15 cellular contexts compared by ENCODE assay signal in the genomic region with DNA sequence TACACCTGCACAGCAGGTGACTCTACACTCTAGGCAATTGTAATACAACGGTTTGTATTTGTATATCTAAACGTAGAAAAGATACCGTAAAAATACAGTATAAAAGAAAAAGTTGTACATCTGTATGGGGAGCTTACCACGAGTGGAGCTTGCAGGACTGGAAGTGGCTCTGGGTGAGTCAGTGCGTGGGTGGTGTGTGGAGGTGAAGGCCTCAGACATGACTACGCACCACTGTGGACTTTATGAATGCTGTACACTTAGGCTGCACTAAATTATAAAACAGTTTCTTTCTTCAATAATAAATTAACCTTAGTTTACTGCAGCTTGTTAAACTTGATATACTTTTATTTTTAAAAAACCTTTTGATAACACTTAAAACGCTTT.
A peak's percentile ranks its signal among the peaks of the same experiment; 100 is the strongest.
DNase-seq lines count a peak whose midpoint lies in the region; ATAC-seq and TF ChIP-seq lines count a peak whose summit lies in the region.
"Had no signal": no experiment of that assay in that cellular context is flagged by ENCODE, and none has a peak within 500 bp of the region (broad histone marks: within the 10 kb centered on the region; RNA-seq: fewer than 3 reads in every experiment).

No MANE protein-coding gene starts in this region.

- H3K9me2 ChIP-seq in GM23248 (ENCODE audit: insufficient read depth), result no peaks in the 10 kb centered on the region
- H3K9me2 ChIP-seq in hepatocyte (replicated peaks; ENCODE audit: insufficient read depth), result no peaks in the 10 kb centered on the region

- POLR2A ChIA-PET in Caco-2 (lab: Charles Lee), result no interaction called here

- H3K4me1 ChIP-seq in ACC112 (ENCODE audit: control insufficient read depth, insufficient read depth, low read length, unreplicated experiment) (peaks cover 10% of the 10 kb centered on the region), GM23248 (ENCODE audit: insufficient read depth) (peaks cover 28% of the 10 kb centered on the region), hepatocyte (ENCODE audit: insufficient read depth) (peaks cover 4% of the 10 kb centered on the region), Caco-2 (peaks cover 18% of the 10 kb centered on the region), mesendoderm (ENCODE audit: control insufficient read depth, low read depth, low read length) (no peaks in the 10 kb centered on the region)

- H3K4me2 ChIP-seq in GM23248 (ENCODE audit: unreplicated experiment) (peak overlapping the region; percentile 68), hepatocyte (no peak overlapping the region), mesendoderm (ENCODE audit: low read length) (no peak overlapping the region)

- CTCF ChIA-PET in Caco-2 (lab: Charles Lee), result no interaction called here

- peaks cover 6% of the 10 kb centered on the region for H3K4me1 Mint-ChIP-seq in Caco-2 (ENCODE audit: low read depth, unreplicated experiment)
- H3K4me1 Mint-ChIP-seq: activated CD4-positive, alpha-beta T cell treated with anti-CD3 and anti-CD28 coated beads, Interleukin-2, amount 10 ng/mL, durations not matched to agents 24 days and 14 days; stimulated activated effector memory CD8-positive, alpha-beta T cell treated with anti-CD3 and anti-CD28 coated beads, Interleukin-12 subunit alpha, Interleukin-12 subunit beta, amount 100 ng/mL, for 72 hours had no signal

- no peak for ATAC-seq in HG03196 (IDR thresholded peaks at IDR 0.05; ENCODE audit: unreplicated experiment)
- ATAC-seq: stimulated activated effector memory CD8-positive, alpha-beta T cell treated with anti-CD3 and anti-CD28 coated beads, Interleukin-12 subunit alpha, Interleukin-12 subunit beta, amount 100 ng/mL, for 72 hours had no signal

- peak overlapping the region; percentile 21 for H2AFZ ChIP-seq in ACC112 (ENCODE audit: low read length, unreplicated experiment)
- peak overlapping the region; percentile 43 for H2AFZ ChIP-seq in GM23248
- no peak overlapping the region for H2AFZ ChIP-seq in hepatocyte

- H3F3A ChIP-seq in GM23248 (ENCODE audit: insufficient read depth), result peaks cover 15% of the 10 kb centered on the region

- H3K4me3 Mint-ChIP-seq in Caco-2 (ENCODE audit: unreplicated experiment), result no peak overlapping the region
- H3K4me3 Mint-ChIP-seq: activated CD4-positive, alpha-beta T cell treated with anti-CD3 and anti-CD28 coated beads, Interleukin-2, amount 10 ng/mL, durations not matched to agents 24 days and 14 days; stimulated activated effector memory CD8-positive, alpha-beta T cell treated with anti-CD3 and anti-CD28 coated beads, Interleukin-12 subunit alpha, Interleukin-12 subunit beta, amount 100 ng/mL, for 72 hours had no signal

- H3K18ac ChIP-seq in mesendoderm (ENCODE audit: low read length), result no peak overlapping the region

- BruUV-seq in Caco-2 (replicated peaks; lab: Mats Ljungman, UMichigan), result no TSS peak

- WGBS in GM23248 (ENCODE audit: low coverage in 1 of 2, low lambda C conversion rate in 2 of 2, missing lambda C conversion rate in 2 of 2), 2 experiments, result 50 to 60% methylated on average over 7 of the region's 7 CpGs
- WGBS in hepatocyte (ENCODE audit: low lambda C conversion rate, missing lambda C conversion rate), result 79% methylated on average over 7 of the region's 7 CpGs
- WGBS in mesendoderm (ENCODE audit: extremely low coverage, insufficient coverage, low lambda C conversion rate), result no CpG with 5 or more reads among the region's 7 CpGs

- H3K79me2 ChIP-seq in ACC112 (ENCODE audit: control insufficient read depth, insufficient read depth, low read length, unreplicated experiment), result no peaks in the 10 kb centered on the region
- H3K79me2 ChIP-seq in GM23248 (ENCODE audit: insufficient read depth), result no peaks in the 10 kb centered on the region
- H3K79me2 ChIP-seq in hepatocyte, result no peaks in the 10 kb centered on the region
- H3K79me2 ChIP-seq in mesendoderm (ENCODE audit: control insufficient read depth, insufficient read depth, low read length), result no peaks in the 10 kb centered on the region

- intact Hi-C loops in Caco-2 (cut with micrococcal nuclease; ENCODE audit: unreplicated experiment), result no loop called here

- H3K9me3 ChIP-seq in GM23248 (ENCODE audit: low read depth) (no peaks in the 10 kb centered on the region), hepatocyte (ENCODE audit: low read depth) (no peaks in the 10 kb centered on the region), Caco-2 (no peaks in the 10 kb centered on the region)

- H4K20me1 ChIP-seq in GM23248 (ENCODE audit: insufficient read depth) (no peaks in the 10 kb centered on the region), hepatocyte (ENCODE audit: insufficient read depth, poor library complexity, severe bottlenecking) (no peaks in the 10 kb centered on the region)

- no peak overlapping the region for H4K5ac ChIP-seq in mesendoderm (ENCODE audit: low read length)

- no peak overlapping the region for H4K8ac ChIP-seq in mesendoderm (ENCODE audit: low read depth, low read length)

- H2BK15ac ChIP-seq in mesendoderm (replicated peaks; ENCODE audit: low read depth), result no peak overlapping the region

- TF ChIP-seq CTCF in hepatocyte (IDR thresholded peaks at IDR 0.05; ENCODE audit: poor library complexity) (no peak), Caco-2 (IDR thresholded peaks at IDR 0.05; ENCODE audit: insufficient read depth in 1 of 2, low read depth in 1 of 2, low read length in 1 of 2, severe bottlenecking in 1 of 2, unreplicated experiment in 1 of 2) (no peak)

- no peak overlapping the region for H3K23ac ChIP-seq in mesendoderm (ENCODE audit: low read length)

- H3K27ac ChIP-seq in ACC112 (ENCODE audit: low read depth, low read length) (no peak overlapping the region), GM23248 (peak overlapping the region; percentile 75), hepatocyte (no peak overlapping the region), mesendoderm (ENCODE audit: low read depth, low read length) (no peak overlapping the region)

- DNase-seq in GM23248 (peak; percentile 94), amniotic stem cell (lab: John Stamatoyannopoulos, UW) (peak; percentile 69), hepatocyte (ENCODE audit: low spot score) (peak; percentile 16), Caco-2 (no peak), NCI-H510A (lab: John Stamatoyannopoulos, UW) (no peak), mesendoderm (no peak)
- DNase-seq: activated CD4-positive, alpha-beta T cell treated with anti-CD3 and anti-CD28 coated beads, Interleukin-2, amount 10 ng/mL, durations not matched to agents 24 days and 14 days; activated effector memory CD4-positive, alpha-beta T cell treated with Interleukin-2 at 50 U/mL for 16 hours; caudate nucleus; left cardiac atrium; NCI-H1694; nucleus accumbens had no signal

- H3K36me3 ChIP-seq in ACC112 (ENCODE audit: insufficient read depth, low read length), result no peaks in the 10 kb centered on the region
- H3K36me3 ChIP-seq in GM23248 (ENCODE audit: low read depth), result no peaks in the 10 kb centered on the region
- no peaks in the 10 kb centered on the region for H3K36me3 ChIP-seq in hepatocyte (replicated peaks; ENCODE audit: insufficient read depth, low read depth)
- H3K36me3 ChIP-seq in Caco-2 (ENCODE audit: control insufficient read depth, insufficient read depth, low read length), result no peaks in the 10 kb centered on the region
- no peaks in the 10 kb centered on the region for H3K36me3 ChIP-seq in mesendoderm (ENCODE audit: control insufficient read depth, insufficient read depth, low read length)

- H2BK120ac ChIP-seq in mesendoderm (ENCODE audit: low read depth, low read length), result no peak overlapping the region

- no peak overlapping the region for H3K27ac Mint-ChIP-seq in Caco-2 (ENCODE audit: unreplicated experiment)
- H3K27ac Mint-ChIP-seq: activated CD4-positive, alpha-beta T cell treated with anti-CD3 and anti-CD28 coated beads, Interleukin-2, amount 10 ng/mL, durations not matched to agents 24 days and 14 days; stimulated activated effector memory CD8-positive, alpha-beta T cell treated with anti-CD3 and anti-CD28 coated beads, Interleukin-12 subunit alpha, Interleukin-12 subunit beta, amount 100 ng/mL, for 72 hours had no signal

- H3K27me3 Mint-ChIP-seq in Caco-2 (ENCODE audit: insufficient read depth, unreplicated experiment), result no peaks in the 10 kb centered on the region
- H3K27me3 Mint-ChIP-seq: activated CD4-positive, alpha-beta T cell treated with anti-CD3 and anti-CD28 coated beads, Interleukin-2, amount 10 ng/mL, durations not matched to agents 24 days and 14 days had no signal

- H3K9me3 Mint-ChIP-seq in Caco-2 (ENCODE audit: unreplicated experiment), result no peaks in the 10 kb centered on the region
- H3K9me3 Mint-ChIP-seq: activated CD4-positive, alpha-beta T cell treated with anti-CD3 and anti-CD28 coated beads, Interleukin-2, amount 10 ng/mL, durations not matched to agents 24 days and 14 days had no signal

- H3K4ac ChIP-seq in mesendoderm (ENCODE audit: low read depth, low read length), result no peak overlapping the region

- H2AK5ac ChIP-seq in mesendoderm (ENCODE audit: low read length), result no peak overlapping the region

- H3K4me3 ChIP-seq in ACC112 (ENCODE audit: low read depth, low read length) (peak overlapping the region; percentile 29; the same call in 1 of the 2 replicates), GM23248 (peak overlapping the region; percentile 18; the same call in 1 of the 2 replicates), hepatocyte (no peak overlapping the region), Caco-2 (ENCODE audit: low read depth, low read length) (no peak overlapping the region), mesendoderm (ENCODE audit: low read length) (no peak overlapping the region)

- H3K79me1 ChIP-seq in mesendoderm (ENCODE audit: low read length), result no peaks in the 10 kb centered on the region

- H3K36me3 Mint-ChIP-seq in Caco-2 (ENCODE audit: insufficient read depth, unreplicated experiment), result no peaks in the 10 kb centered on the region
- H3K36me3 Mint-ChIP-seq: stimulated activated effector memory CD8-positive, alpha-beta T cell treated with anti-CD3 and anti-CD28 coated beads, Interleukin-12 subunit alpha, Interleukin-12 subunit beta, amount 100 ng/mL, for 72 hours had no signal

- no peak overlapping the region for H3K56ac ChIP-seq in mesendoderm (ENCODE audit: low read length)

- H3K9ac ChIP-seq in GM23248 (peak overlapping the region; percentile 55), mesendoderm (ENCODE audit: low read length) (no peak overlapping the region)

- in situ Hi-C loops in GM23248 (cut with MboI), result no loop called here

- no peaks in the 10 kb centered on the region for H3K27me3 ChIP-seq in ACC112 (ENCODE audit: insufficient read depth, low read length)
- H3K27me3 ChIP-seq in GM23248 (replicated peaks; ENCODE audit: insufficient read depth), result no peaks in the 10 kb centered on the region
- H3K27me3 ChIP-seq in hepatocyte, result no peaks in the 10 kb centered on the region
- no peaks in the 10 kb centered on the region for H3K27me3 ChIP-seq in Caco-2 (replicated peaks; ENCODE audit: control insufficient read depth, insufficient read depth, low read length)
- no peaks in the 10 kb centered on the region for H3K27me3 ChIP-seq in mesendoderm (ENCODE audit: insufficient read depth, low read length, poor library complexity)

- no peak overlapping the region for H2BK5ac ChIP-seq in mesendoderm (ENCODE audit: low read length)

Comparison
In these comparisons a context has a peak if more than half of its experiments do, and no peak if none do; other contexts are left out.
1. H3K4me3 ChIP-seq: peak in ACC112 (single experiment) and GM23248 (single experiment); none in hepatocyte (single experiment), Caco-2 (single experiment) and mesendoderm (single experiment).
2. DNase-seq: peak in GM23248 (single experiment), amniotic stem cell (single experiment) and hepatocyte (single experiment); none in Caco-2 (0 of 2), NCI-H510A (single experiment) and mesendoderm (single experiment).